Comparison of ENCODE assay signal across 18 cellular contexts in genomic region chr13:49927755-49928154, GRCh38. TPM values are rescaled to one million over a fixed set of nuclear protein-coding genes. Genes with fewer than 3 reads are reported as not detected.
DNase-seq lines count a peak whose midpoint lies in the region; ATAC-seq and TF ChIP-seq lines count a peak whose summit lies in the region.
"Had no signal": no experiment of that assay in that cellular context is flagged by ENCODE, and none has a peak within 500 bp of the region (broad histone marks: within the 10 kb centered on the region; RNA-seq: fewer than 3 reads in every experiment).

No MANE protein-coding gene starts in this region.

- no peak overlapping the region for H3K4me3 Mint-ChIP-seq in mesothelial cell of epicardium
- H3K4me3 Mint-ChIP-seq: stimulated activated naive B cell treated with anti-CD40 and anti-IgM and Interleukin-4, amounts not matched to agents 10 μg/mL and 1 μg/mL and 100 μg/mL, for 72 hours had no signal

- H4K20me1 ChIP-seq in GM23248 (ENCODE audit: insufficient read depth) = no peaks in the 10 kb centered on the region

- intact Hi-C loops in Right ventricle myocardium inferior (cut with DNase I) = no loop called here

- no peaks in the 10 kb centered on the region for H3K9me2 ChIP-seq in GM23248 (ENCODE audit: insufficient read depth)

- in situ Hi-C loops in GM23248 (cut with MboI) = no loop called here

- H3K36me3 ChIP-seq in GM23248 (ENCODE audit: low read depth) = peaks cover 25% of the 10 kb centered on the region

- no peaks in the 10 kb centered on the region for H3K27me3 Mint-ChIP-seq in mesothelial cell of epicardium (ENCODE audit: low read depth)
- H3K27me3 Mint-ChIP-seq: stimulated activated naive B cell treated with anti-CD40 and anti-IgM and Interleukin-4, amounts not matched to agents 10 μg/mL and 1 μg/mL and 100 μg/mL, for 72 hours had no signal

- H3K9ac ChIP-seq in GM23248 = no peak overlapping the region; the same call in 1 of the 2 replicates

- no peaks in the 10 kb centered on the region for H3K9me3 ChIP-seq in GM23248 (ENCODE audit: low read depth)
- H3K9me3 ChIP-seq: adrenal gland, left lung, mucosa of descending colon, tibial artery had no signal

- H3K27ac ChIP-seq in GM23248 = peak overlapping the region; percentile 41
- H3K27ac ChIP-seq: adrenal gland, left lung, tibial artery had no signal

- DNase-seq in AG08395 (ENCODE audit: low spot score) (peak; percentile 69), GM23248 (peak; percentile 75), astrocyte of the hippocampus (ENCODE audit: low read depth, low spot score) (peak; percentile 90), iris pigment epithelial cell (ENCODE audit: low read depth) (peak; percentile 90), mesothelial cell of epicardium (ENCODE audit: low spot score in 2 of 2, unreplicated experiment in 2 of 2) (no peak), hippocampal formation (lab: John Stamatoyannopoulos, UW) (no peak), GOT3 (lab: John Stamatoyannopoulos, UW) (no peak), Right ventricle myocardium inferior (ENCODE audit: missing footprints) (no peak)
- DNase-seq: activated CD4-positive, alpha-beta T cell treated with anti-CD3 and anti-CD28 coated beads for 48 hours; adrenal gland; left lung; mucosa of descending colon; NCI-H187; occipital lobe; right cardiac atrium; stimulated activated naive B cell treated with anti-CD40 and anti-IgM and Interleukin-4, amounts not matched to agents 10 μg/mL and 1 μg/mL and 100 μg/mL, for 72 hours; SW 1271; tibial artery had no signal

- TF ChIP-seq CTCF in mesothelial cell of epicardium (IDR thresholded peaks at IDR 0.05; ENCODE audit: unreplicated experiment) = no peak

- no peaks in the 10 kb centered on the region for H3K27me3 ChIP-seq in GM23248 (replicated peaks; ENCODE audit: insufficient read depth)
- H3K27me3 ChIP-seq: adrenal gland, left lung, tibial artery had no signal

- no peak overlapping the region for H3K27ac Mint-ChIP-seq in mesothelial cell of epicardium
- H3K27ac Mint-ChIP-seq: stimulated activated naive B cell treated with anti-CD40 and anti-IgM and Interleukin-4, amounts not matched to agents 10 μg/mL and 1 μg/mL and 100 μg/mL, for 72 hours had no signal

- no peaks in the 10 kb centered on the region for H3K4me1 Mint-ChIP-seq in mesothelial cell of epicardium

- H3K36me3 Mint-ChIP-seq in mesothelial cell of epicardium = peaks cover 8% of the 10 kb centered on the region

- ATAC-seq in Right ventricle myocardium inferior = no peak
- ATAC-seq: left lung; mucosa of descending colon; right cardiac atrium; stimulated activated naive B cell treated with anti-CD40 and anti-IgM and Interleukin-4, amounts not matched to agents 10 μg/mL and 1 μg/mL and 100 μg/mL, for 72 hours had no signal

- WGBS in GM23248 (ENCODE audit: low coverage in 1 of 2, low lambda C conversion rate in 2 of 2, missing lambda C conversion rate in 2 of 2), 2 experiments = 39 to 44% methylated on average over 3 of the region's 3 CpGs

- 0 out of 2 replicates have a peak, but pooled peaks cover 7% of the 10 kb centered on the region for H3K4me1 ChIP-seq in GM23248 (ENCODE audit: insufficient read depth)

- H3K4me3 ChIP-seq in GM23248 = no peak overlapping the region
- H3K4me3 ChIP-seq: adrenal gland, left lung, mucosa of descending colon, tibial artery had no signal

- H2AFZ ChIP-seq in GM23248 = no peak overlapping the region

- peaks cover 31% of the 10 kb centered on the region for H3K79me2 ChIP-seq in GM23248 (ENCODE audit: insufficient read depth)

- peak overlapping the region; percentile 15 for H3K4me2 ChIP-seq in GM23248 (ENCODE audit: unreplicated experiment)

- H3F3A ChIP-seq in GM23248 (ENCODE audit: insufficient read depth) = peaks cover 29% of the 10 kb centered on the region

- no peaks in the 10 kb centered on the region for H3K9me3 Mint-ChIP-seq in mesothelial cell of epicardium
- H3K9me3 Mint-ChIP-seq: stimulated activated naive B cell treated with anti-CD40 and anti-IgM and Interleukin-4, amounts not matched to agents 10 μg/mL and 1 μg/mL and 100 μg/mL, for 72 hours had no signal

RNA-seq across cellular contexts. Expression of gene SPRYD7, which starts 8.4 kb away (rescaled TPM):
- 8.1 and 9.0 TPM in 2 replicates for total RNA-seq in GM23248 (2014; rRNA removed; shearing (Covaris generic))
- 15.8 and 16.6 TPM in 2 replicates for polyA plus RNA-seq in GM23248 (2016; fragmentation: Nextera tagmentation; extraction: Ambion mirVana)
- total RNA-seq in mesothelial cell of epicardium (3.5 to 4.4 TPM (median 3.5 TPM) in 3 replicates), Right ventricle myocardium inferior (11.4 TPM)

Comparison
In these comparisons a context has a peak if more than half of its experiments do, and no peak if none do; other contexts are left out.
1. DNase-seq: peak in AG08395 (single experiment), GM23248 (single experiment), astrocyte of the hippocampus (single experiment) and iris pigment epithelial cell (single experiment); none in mesothelial cell of epicardium (0 of 2), hippocampal formation (0 of 2), GOT3 (single experiment) and Right ventricle myocardium inferior (single experiment).